In the genomic region with DNA sequence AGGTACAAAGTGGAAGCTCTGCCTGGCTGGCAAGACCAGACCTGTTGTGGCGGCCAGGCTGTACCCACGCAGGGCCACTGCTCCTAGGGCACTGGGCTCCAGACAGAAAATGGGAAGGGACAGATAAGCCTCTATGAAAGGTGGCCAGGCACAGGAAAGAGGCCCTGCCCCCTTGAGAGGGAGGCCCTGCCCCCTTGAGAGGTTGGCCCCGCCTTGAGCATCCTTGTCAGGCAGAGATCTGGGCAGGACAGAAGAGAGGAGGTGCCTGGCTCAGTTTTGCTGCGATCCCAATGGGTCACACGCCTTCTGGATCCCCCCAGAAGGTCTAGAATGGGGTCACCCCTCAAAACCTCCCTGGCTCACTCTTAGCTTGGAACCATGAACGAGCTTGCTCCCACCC, we compare ENCODE assay signal across 9 cellular contexts. TPM values are rescaled to one million over a fixed set of nuclear protein-coding genes. Genes with fewer than 3 reads are reported as not detected.
A peak's percentile ranks its signal among the peaks of the same experiment; 100 is the strongest.
DNase-seq lines count a peak whose midpoint lies in the region; ATAC-seq and TF ChIP-seq lines count a peak whose summit lies in the region.
"Had no signal": no experiment of that assay in that cellular context is flagged by ENCODE, and none has a peak within 500 bp of the region (broad histone marks: within the 10 kb centered on the region; RNA-seq: fewer than 3 reads in every experiment).

No MANE protein-coding gene starts in this region.

- WGBS in mammary epithelial cell (ENCODE audit: low coverage, missing lambda C conversion rate) = 22% methylated on average over 5 of the region's 6 CpGs

- H3K27me3 ChIP-seq in OCI-LY1 (ENCODE audit: insufficient read depth, low read length) = no peaks in the 10 kb centered on the region
- H3K27me3 ChIP-seq in mammary epithelial cell (ENCODE audit: insufficient read depth, low read length) = no peaks in the 10 kb centered on the region
- no peaks in the 10 kb centered on the region for H3K27me3 ChIP-seq in PC-3 (ENCODE audit: low read length)

- H3K4me1 ChIP-seq in OCI-LY1 (ENCODE audit: insufficient read depth, low read length, severe bottlenecking) (peaks cover 42% of the 10 kb centered on the region), mammary epithelial cell (ENCODE audit: insufficient read depth, low read length) (peaks cover 56% of the 10 kb centered on the region), PC-3 (ENCODE audit: insufficient read depth, low read length) (peaks cover 9% of the 10 kb centered on the region)

- no peak for ATAC-seq in GM18861 (IDR thresholded peaks at IDR 0.05; ENCODE audit: unreplicated experiment)
- ATAC-seq in PC-3 = no peak

- CTCF ChIA-PET in mammary epithelial cell (lab: Charles Lee; ENCODE audit: low non-redundant PET) = no interaction called here
- CTCF ChIA-PET in PC-3 (lab: Charles Lee) = no interaction called here

- intact Hi-C loops in mammary epithelial cell (cut with micrococcal nuclease) (no loop called here), PC-3 (cut with micrococcal nuclease) (no loop called here)

- H3K4me3 ChIP-seq in OCI-LY1 (ENCODE audit: low read depth, low read length, poor library complexity, severe bottlenecking) (no peak overlapping the region), mammary epithelial cell (replicated peaks in 1 of 3; ENCODE audit: insufficient read depth in 1 of 3, low read depth in 2 of 3, low read length in 3 of 3) (no peak overlapping the region), skin epidermis (no peak overlapping the region), PC-3 (ENCODE audit: low read length) (no peak overlapping the region)

- H3K9me2 ChIP-seq in OCI-LY1 (ENCODE audit: low read depth, low read length) = no peaks in the 10 kb centered on the region
- no peaks in the 10 kb centered on the region for H3K9me2 ChIP-seq in PC-3 (replicated peaks; ENCODE audit: low read length)

- in situ Hi-C loops in mammary epithelial cell (cut with MboI; ENCODE audit: low sequenced_read_pairs in 2 of 2) = no loop called here

- H2AFZ ChIP-seq in OCI-LY1 (ENCODE audit: low read length) (no peak overlapping the region), mammary epithelial cell (ENCODE audit: low read depth, low read length) (no peak overlapping the region), PC-3 (ENCODE audit: low read length) (no peak overlapping the region)

- H3K9me3 ChIP-seq in OCI-LY1 (ENCODE audit: low read length) = no peaks in the 10 kb centered on the region
- no peaks in the 10 kb centered on the region for H3K9me3 ChIP-seq in mammary epithelial cell (replicated peaks; ENCODE audit: insufficient read depth, low read length)
- no peaks in the 10 kb centered on the region for H3K9me3 ChIP-seq in PC-3 (ENCODE audit: low read length)

- peak overlapping the region; percentile 5; the same call in 1 of the 2 replicates for H3K4me2 ChIP-seq in OCI-LY1 (ENCODE audit: low read length)
- peak overlapping the region; percentile 44 for H3K4me2 ChIP-seq in mammary epithelial cell (ENCODE audit: insufficient read depth, low read depth, low read length)
- no peak overlapping the region for H3K4me2 ChIP-seq in PC-3 (ENCODE audit: low read length)

- DNase-seq in NCI-H2227 (lab: John Stamatoyannopoulos, UW; ENCODE audit: unreplicated experiment) (peak; percentile 35), NCI-H2227 treated with DMSO at 0.1 percent for 48 hours (lab: John Stamatoyannopoulos, UW) (no peak), mammary epithelial cell (no peak), PC-3 (no peak), hippocampal formation (lab: John Stamatoyannopoulos, UW) (no peak)
- DNase-seq: activated CD4-positive, CD25-positive, alpha-beta regulatory T cell had no signal

- TF ChIP-seq CTCF in OCI-LY1 (IDR thresholded peaks at IDR 0.05; ENCODE audit: low read length) (no peak), mammary epithelial cell (conservative IDR thresholded peaks at IDR 0.05 in 1 of 2, IDR thresholded peaks at IDR 0.05 in 1 of 2; ENCODE audit: extremely low read depth in 1 of 2, insufficient read depth in 1 of 2, low read depth in 1 of 2, low read length in 2 of 2) (no peak), PC-3 (conservative IDR thresholded peaks at IDR 0.05; ENCODE audit: low read depth, low read length) (no peak)

- no peaks in the 10 kb centered on the region for H3K36me3 ChIP-seq in OCI-LY1 (ENCODE audit: insufficient read depth, low read length)
- H3K36me3 ChIP-seq in mammary epithelial cell (ENCODE audit: insufficient read depth, low read length) = no peaks in the 10 kb centered on the region
- no peaks in the 10 kb centered on the region for H3K36me3 ChIP-seq in PC-3 (ENCODE audit: low read depth, low read length)

- no peaks in the 10 kb centered on the region for H3K79me2 ChIP-seq in OCI-LY1 (ENCODE audit: insufficient read depth, low read length)
- peaks cover 21% of the 10 kb centered on the region for H3K79me2 ChIP-seq in mammary epithelial cell (ENCODE audit: insufficient read depth, low read length)
- peaks cover 21% of the 10 kb centered on the region for H3K79me2 ChIP-seq in PC-3 (ENCODE audit: low read length)

- H3K27ac ChIP-seq in OCI-LY1 (ENCODE audit: low read depth, low read length, poor library complexity, severe bottlenecking) (peak overlapping the region; percentile 24), mammary epithelial cell (ENCODE audit: insufficient read depth, low read depth, low read length) (no peak overlapping the region), skin epidermis (peak overlapping the region in 13 of 21 experiments; percentile 5 to 69 (median 40)), PC-3 (ENCODE audit: low read length) (no peak overlapping the region)

- POLR2A ChIA-PET in PC-3 (lab: Charles Lee; ENCODE audit: unreplicated experiment) = no interaction called here

- BruUV-seq in mammary epithelial cell (replicated peaks; lab: Mats Ljungman, UMichigan) (no TSS peak), PC-3 (replicated peaks; lab: Mats Ljungman, UMichigan) (no TSS peak)

- H4K20me1 ChIP-seq in OCI-LY1 (ENCODE audit: insufficient read depth, low read length) (no peaks in the 10 kb centered on the region), mammary epithelial cell (ENCODE audit: insufficient read depth, low read length) (no peaks in the 10 kb centered on the region), PC-3 (ENCODE audit: low read length) (peaks cover 7% of the 10 kb centered on the region; the same call in 1 of the 2 replicates)

- dilution Hi-C loops in mammary epithelial cell (cut with HindIII; ENCODE audit: low sequenced_read_pairs) = no loop called here

- H3F3A ChIP-seq in OCI-LY1 (ENCODE audit: insufficient read depth, low read length) (no peaks in the 10 kb centered on the region), PC-3 (ENCODE audit: low read length, unreplicated experiment) (no peaks in the 10 kb centered on the region)

- H3K9ac ChIP-seq in OCI-LY1 (ENCODE audit: low read length) (no peak overlapping the region), mammary epithelial cell (ENCODE audit: insufficient read depth, low read length) (no peak overlapping the region), PC-3 (ENCODE audit: low read length) (no peak overlapping the region)

RNA-seq across cellular contexts. Expression of gene ECE1, which starts 17.4 kb away (rescaled TPM):
- total RNA-seq in mammary epithelial cell = 100 to 1,000 TPM in 1 of 2 donors, 10 to 100 TPM in 1; 86.3 to 153 TPM
- polyA plus RNA-seq in mammary epithelial cell = 65.7 TPM
- polyA minus RNA-seq in mammary epithelial cell = 75.5 TPM
- total RNA-seq in PC-3 (2014; rRNA removed) = 86.8 and 110 TPM in 2 replicates

Comparison
In these comparisons a context has a peak if more than half of its experiments do, and no peak if none do; other contexts are left out.
1. H3K27ac ChIP-seq: peak in OCI-LY1 (single experiment) and skin epidermis (13 of 21); none in mammary epithelial cell (single experiment) and PC-3 (single experiment).